ENCODE assay signal across 13 cellular contexts in the genomic region with DNA sequence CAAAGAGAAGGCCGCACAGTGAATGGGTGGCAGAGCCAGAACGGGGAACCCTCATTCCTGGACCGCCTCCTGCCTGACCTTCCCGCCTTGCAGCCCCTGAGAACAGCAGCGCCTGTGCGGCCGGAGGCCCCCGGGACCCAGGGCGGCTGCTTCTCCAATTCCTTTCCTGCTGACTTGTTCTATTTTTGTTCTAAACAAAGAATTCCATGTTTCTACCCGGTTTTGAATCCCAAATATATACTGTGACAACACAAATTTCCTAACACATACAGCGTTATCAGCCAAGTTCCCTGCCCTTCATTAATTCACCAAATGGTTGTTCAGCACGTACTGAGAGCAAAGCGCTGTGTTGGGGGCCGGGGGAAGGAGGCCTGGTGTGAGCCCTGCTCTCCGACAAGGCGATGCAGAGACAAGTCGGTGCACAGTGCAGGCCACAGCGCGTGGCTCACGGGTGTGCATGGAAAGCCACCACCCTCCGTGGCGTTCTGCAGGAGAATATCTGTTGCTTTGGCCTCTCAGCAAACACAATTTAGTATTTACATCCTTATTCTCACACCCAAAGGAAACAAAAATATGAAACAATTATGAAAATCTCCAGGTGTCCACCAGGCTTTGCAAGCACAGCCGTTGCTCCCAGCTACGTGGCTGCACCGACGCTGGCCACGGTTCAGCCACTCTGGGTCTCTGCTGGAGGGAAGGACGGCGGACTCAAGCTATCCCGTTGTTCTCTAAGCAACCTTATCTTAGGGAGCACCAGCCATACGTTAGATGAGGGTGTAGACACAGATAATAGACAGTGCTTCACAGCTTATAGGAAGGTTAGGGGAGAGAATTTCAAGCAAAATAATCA. TPM values are rescaled to one million over a fixed set of nuclear protein-coding genes. Genes with fewer than 3 reads are reported as not detected.
DNase-seq lines count a peak whose midpoint lies in the region; ATAC-seq, FAIRE-seq and TF ChIP-seq lines count a peak whose summit lies in the region.
"Had no signal": no experiment of that assay in that cellular context is flagged by ENCODE, and none has a peak within 500 bp of the region (broad histone marks: within the 10 kb centered on the region; RNA-seq: fewer than 3 reads in every experiment).

No MANE protein-coding gene starts in this region.

- 2% methylated on average over 31 of the region's 31 CpGs for WGBS in K562 (ENCODE audit: insufficient coverage, low coverage, missing lambda C conversion rate)
- WGBS in right cardiac atrium: 41% methylated on average over 31 of the region's 31 CpGs

- H3K27ac Mint-ChIP-seq in GM23338: no peak overlapping the region
- H3K27ac Mint-ChIP-seq: activated T-helper 1 cell treated with anti-CD3 and anti-CD28 coated beads, Interleukin-12 subunit alpha, Interleukin-12 subunit beta, Interleukin-2, Interleukin-4 antibody, amounts not matched to agents 30 ng/mL and 10 ng/mL and 1 ng/mL, durations not matched to agents 14 hours and 24 hours and 36 hours had no signal

- no peak for DNase-seq in GM23338 (ENCODE audit: low spot score)
- DNase-seq in K562 (ENCODE audit: extremely low read depth in 1 of 4, low spot score in 3 of 4): peak in 1 of 4 experiments; percentile 27
- DNase-seq in right cardiac atrium: peak in 2 of 3 donors; percentile 64 to 65
- DNase-seq in putamen (ENCODE audit: low spot score): no peak
- DNase-seq in OCI-M2 (lab: John Stamatoyannopoulos, UW; ENCODE audit: unreplicated experiment): no peak
- no peak for DNase-seq in dorsolateral prefrontal cortex
- no peak for DNase-seq in HK-2 (ENCODE audit: unreplicated experiment)
- DNase-seq: stimulated activated CD4-positive, alpha-beta T cell treated with anti-CD3 and anti-CD28 coated beads, Interleukin-12 subunit alpha, Interleukin-12 subunit beta, amount 100 ng/mL, for 4 hours; stimulated activated naive CD4-positive, alpha-beta T cell; T1000 had no signal

- no peak for TF ChIP-seq RAD21 in K562 (CRISPR knock-in tag; conservative IDR thresholded peaks at IDR 0.05 in 1 of 2, IDR thresholded peaks at IDR 0.05 in 1 of 2)

- TF ChIP-seq EP300 in K562 (IDR thresholded peaks at IDR 0.05; ENCODE audit: low read length): no peak

- H3F3A ChIP-seq in GM23338 (replicated peaks; ENCODE audit: low read depth): 0 out of 2 replicates have a peak, but pooled peaks cover 3% of the 10 kb centered on the region

- CTCF ChIA-PET in K562 (lab: Yijun Ruan, JAX; ENCODE audit: low intra/inter-chr PET ratio): no interaction called here

- no peak overlapping the region for H3K27ac ChIP-seq in GM23338 (ENCODE audit: low read depth)
- H3K27ac ChIP-seq in K562 (ENCODE audit: extremely low read depth, low read depth, low read length): no peak overlapping the region
- H3K27ac ChIP-seq in right cardiac atrium (ENCODE audit: low read length): peak overlapping the region; percentile 44
- H3K27ac ChIP-seq in rectal smooth muscle tissue (ENCODE audit: low read depth, low read length): peak overlapping the region; percentile 90
- H3K27ac ChIP-seq in dorsolateral prefrontal cortex: peak overlapping the region in 23 of 59 donors; percentile 1 to 74 (median 42)
- H3K27ac ChIP-seq: C4-2B had no signal

- peaks cover 10% of the 10 kb centered on the region for H3K36me3 Mint-ChIP-seq in GM23338 (ENCODE audit: low read depth)

- H3K9ac ChIP-seq in K562 (ENCODE audit: insufficient read depth in 1 of 2, low read depth in 2 of 2, low read length in 2 of 2) (no peak overlapping the region), rectal smooth muscle tissue (ENCODE audit: low read length) (no peak overlapping the region)

- H3K9me1 ChIP-seq in K562 (ENCODE audit: control insufficient read depth, insufficient read depth, low read length): no peaks in the 10 kb centered on the region

- H3K36me3 ChIP-seq in GM23338 (ENCODE audit: insufficient read depth) (no peaks in the 10 kb centered on the region), K562 (ENCODE audit: control insufficient read depth, insufficient read depth, low read length) (no peaks in the 10 kb centered on the region), rectal smooth muscle tissue (ENCODE audit: control insufficient read depth, insufficient read depth, low read length) (no peaks in the 10 kb centered on the region)

- no peak overlapping the region for H3K4me2 ChIP-seq in GM23338
- H3K4me2 ChIP-seq in K562 (ENCODE audit: insufficient read depth, low read length): no peak overlapping the region

- POLR2A ChIA-PET in K562 (lab: Yijun Ruan, JAX): interaction anchor here (0.9 kb wide), 1 partner anchor 77 kb away, joined by 3 read pairs; no protein-coding TSS in a partner anchor

- in situ Hi-C loops in K562 (cut with MboI): no loop called here

- H3K79me2 ChIP-seq in GM23338 (replicated peaks; ENCODE audit: insufficient read depth): no peaks in the 10 kb centered on the region
- H3K79me2 ChIP-seq in K562 (ENCODE audit: control insufficient read depth, insufficient read depth, low read length): no peaks in the 10 kb centered on the region

- no peak overlapping the region for H3K4me3 Mint-ChIP-seq in GM23338
- H3K4me3 Mint-ChIP-seq: activated T-helper 1 cell treated with anti-CD3 and anti-CD28 coated beads, Interleukin-12 subunit alpha, Interleukin-12 subunit beta, Interleukin-2, Interleukin-4 antibody, amounts not matched to agents 30 ng/mL and 10 ng/mL and 1 ng/mL, durations not matched to agents 14 hours and 24 hours and 36 hours had no signal

- H3K4me1 ChIP-seq in GM23338 (ENCODE audit: insufficient read depth): peaks cover 5% of the 10 kb centered on the region
- H3K4me1 ChIP-seq in K562 (replicated peaks in 1 of 2; ENCODE audit: control insufficient read depth in 2 of 2, insufficient read depth in 2 of 2, low read length in 2 of 2): peaks cover 0 to 25% of the 10 kb centered on the region in 2 experiments; a peak in 3 of 5 replicates
- H3K4me1 ChIP-seq in right cardiac atrium (ENCODE audit: control insufficient read depth, insufficient read depth, low read length): no peaks in the 10 kb centered on the region
- H3K4me1 ChIP-seq in rectal smooth muscle tissue (ENCODE audit: control insufficient read depth, insufficient read depth, low read length): peaks cover 27% of the 10 kb centered on the region

- FAIRE-seq in K562 (lab: Jason Lieb, UNC): peak; percentile 11

- H2AFZ ChIP-seq in GM23338 (peak overlapping the region; percentile 90), K562 (ENCODE audit: low read depth, low read length) (no peak overlapping the region)

- no peak for TF ChIP-seq POLR2A in K562 (conservative IDR thresholded peaks at IDR 0.05)

- BruUV-seq in K562 (replicated peaks; lab: Mats Ljungman, UMichigan): no TSS peak

- peaks cover 35% of the 10 kb centered on the region for H3K9me3 Mint-ChIP-seq in GM23338

- intact Hi-C loops in K562 (cut with micrococcal nuclease): no loop called here
- intact Hi-C loops in right cardiac atrium (cut with DNase I): no loop called here
- intact Hi-C loops in dorsolateral prefrontal cortex (cut with DNase I): no loop called here

- peaks cover 36% of the 10 kb centered on the region for H3K27me3 Mint-ChIP-seq in GM23338 (ENCODE audit: insufficient read depth, low read depth, poor library complexity)

- H3K9me2 ChIP-seq in GM23338 (ENCODE audit: insufficient read depth): no peaks in the 10 kb centered on the region

- peaks cover 2% of the 10 kb centered on the region; the same call in 1 of the 2 replicates for H3K9me3 ChIP-seq in K562 (replicated peaks; ENCODE audit: control insufficient read depth, insufficient read depth, low read depth, low read length)
- H3K9me3 ChIP-seq in right cardiac atrium (ENCODE audit: control insufficient read depth, low read length): no peaks in the 10 kb centered on the region

- H3K4me3 ChIP-seq in GM23338: no peak overlapping the region
- H3K4me3 ChIP-seq in K562: no peak overlapping the region
- no peak overlapping the region for H3K4me3 ChIP-seq in right cardiac atrium (ENCODE audit: low read length)
- H3K4me3 ChIP-seq in rectal smooth muscle tissue (ENCODE audit: low read length): no peak overlapping the region
- peak overlapping the region in 1 of 59 donors; percentile 19 for H3K4me3 ChIP-seq in dorsolateral prefrontal cortex

- TF ChIP-seq CTCF in GM23338 (conservative IDR thresholded peaks at IDR 0.05; ENCODE audit: low read depth in 2 of 2) (no peak), K562 (IDR thresholded peaks at IDR 0.05 in 2 of 3, conservative IDR thresholded peaks at IDR 0.05 in 1 of 3; ENCODE audit: insufficient read depth in 2 of 3, low read depth in 1 of 3, low read length in 3 of 3) (no peak), dorsolateral prefrontal cortex (IDR thresholded peaks at IDR 0.05 in 54 of 56, conservative IDR thresholded peaks at IDR 0.05 in 2 of 56; ENCODE audit: low read depth in 1 of 56, partially characterized antibody in 56 of 56) (no peak)

- H4K20me1 ChIP-seq in GM23338 (replicated peaks; ENCODE audit: insufficient read depth): no peaks in the 10 kb centered on the region
- H4K20me1 ChIP-seq in K562 (replicated peaks; ENCODE audit: control insufficient read depth, insufficient read depth, low read length): no peaks in the 10 kb centered on the region

- peak; percentile 19 for ATAC-seq in GM23338
- peak; percentile 61 for ATAC-seq in K562
- ATAC-seq in right cardiac atrium: peak; percentile 40

- peaks cover 17% of the 10 kb centered on the region for H3K4me1 Mint-ChIP-seq in GM23338

- H3K27me3 ChIP-seq in GM23338 (ENCODE audit: insufficient read depth): no peaks in the 10 kb centered on the region
- H3K27me3 ChIP-seq in K562 (ENCODE audit: control insufficient read depth in 2 of 2, insufficient read depth in 2 of 2, low read length in 2 of 2): peaks cover 32 to 51% of the 10 kb centered on the region in 2 experiments
- H3K27me3 ChIP-seq in right cardiac atrium (ENCODE audit: control insufficient read depth, insufficient read depth): no peaks in the 10 kb centered on the region
- no peaks in the 10 kb centered on the region for H3K27me3 ChIP-seq in rectal smooth muscle tissue (ENCODE audit: control insufficient read depth, insufficient read depth, low read length)
- H3K27me3 ChIP-seq in dorsolateral prefrontal cortex: peaks cover 0 to 48% (median 21%) of the 10 kb centered on the region in 45 donors

RNA-seq across cellular contexts. Expression of a gene that starts 31.7 kb away (rescaled TPM):
- 68.5 and 89.2 TPM in 2 replicates for total RNA-seq in GM23338 (2014; rRNA removed; shearing (Covaris generic))
- polyA plus RNA-seq in GM23338 (2016; fragmentation: Nextera tagmentation; extraction: Ambion mirVana) (28.4 and 31.8 TPM in 2 replicates), K562 (2011; rRNA removed) (0.18 and 0.41 TPM in 2 replicates), K562 (2014; fragmentation: Illumina TruSeq; extraction: Trizol) (0.07 and 0.17 TPM in 2 replicates), K562 (2014; fragmentation: Nextera tagmentation; extraction: Ambion mirVana) (not detected), K562 (2014; rRNA removed) (0.29 and 0.47 TPM in 2 replicates), right cardiac atrium (210 TPM)
- total RNA-seq in K562 (2011; cell fraction: chromatin; rRNA removed; ENCODE audit: low replicate concordance): 3.1 and 5.2 TPM in 2 replicates
- total RNA-seq in K562 (2011; cell fraction: nucleolus; rRNA removed): 4.2 and 5.5 TPM in 2 replicates
- total RNA-seq in K562 (2011; cell fraction: nucleoplasm; rRNA removed): 1.4 and 2.1 TPM in 2 replicates
- total RNA-seq in K562 (2014; rRNA removed) (0.41 and 0.45 TPM in 2 replicates), K562 (2014; rRNA removed; fragmentation: Illumina TruSeq; extraction: Trizol) (not detected in 2 replicates), K562 (2015; rRNA removed; fragmentation: Illumina TruSeq; extraction: Trizol) (0.07 and 0.11 TPM in 2 replicates), K562 (2021) (1.1 and 1.3 TPM in 2 replicates), right cardiac atrium (100 to 1,000 TPM; 198 to 323 (median 274) TPM), dorsolateral prefrontal cortex (10 to 100 TPM in 83 of 120 experiments, 1 to 10 TPM in 37; 4.3 to 57.2 (median 12.6) TPM)
- polyA plus RNA-seq in K562 (2011; cell fraction: cytosol; rRNA removed): 0.12 and 0.30 TPM in 2 replicates
- 0.83 and 1.8 TPM in 2 replicates for polyA plus RNA-seq in K562 (2011; cell fraction: nucleus; rRNA removed)
- 0.35 and 8.2 TPM in 2 replicates for polyA plus RNA-seq in K562 (2012)
- polyA minus RNA-seq in K562 (2011; rRNA and poly(A)+ RNA removed): 0.18 and 0.36 TPM in 2 replicates
- 0.64 and 1.4 TPM in 2 replicates for polyA minus RNA-seq in K562 (2011; cell fraction: cytosol; rRNA and poly(A)+ RNA removed)
- polyA minus RNA-seq in K562 (2011; cell fraction: nucleus; rRNA and poly(A)+ RNA removed): 0.67 and 1.2 TPM in 2 replicates

Comparison
In these comparisons a context has a peak if more than half of its experiments do, and no peak if none do; other contexts are left out.
1. DNase-seq: peak in right cardiac atrium (2 of 3); none in GM23338 (single experiment), putamen (single experiment), OCI-M2 (single experiment), dorsolateral prefrontal cortex (0 of 10) and HK-2 (single experiment).
2. H3K27ac ChIP-seq: peak in right cardiac atrium (single experiment) and rectal smooth muscle tissue (single experiment); none in GM23338 (single experiment) and K562 (single experiment).
3. Peak in every context shown above with its lines, with median percentiles within 50 percentile points of each other: ATAC-seq.